ENCODE assay signal across 1 cellular context in genomic region chrX:12080265-12080664, GRCh38.
TF ChIP-seq lines count a peak whose summit lies in the region.

No MANE protein-coding gene starts in this region.

TF ChIP-seq in GM23338, 12 proteins besides CTCF, POLR2A, EP300 and RAD21 (continued from another document):
- TF ChIP-seq REST (IDR thresholded peaks at IDR 0.05; ENCODE audit: unreplicated experiment) (no peak), EZH2phosphoT487 (IDR thresholded peaks at IDR 0.05; ENCODE audit: unreplicated experiment) (no peak), ZNF331 (CRISPR knock-in tag; IDR thresholded peaks at IDR 0.05; ENCODE audit: low read depth) (no peak)
